In genomic region chr16:28435340-28435739, GRCh38 we compare ENCODE assay signal across 15 cellular contexts. TPM values are rescaled to one million over a fixed set of nuclear protein-coding genes. Genes with fewer than 3 reads are reported as not detected.
DNase-seq lines count a peak whose midpoint lies in the region; ATAC-seq, FAIRE-seq and TF ChIP-seq lines count a peak whose summit lies in the region.
"Not testable (repeated sequence)": the region's sequence is repeated elsewhere in the genome, so short reads cannot be mapped to it uniquely, and the experiment has no call there.
"Had no signal": no experiment of that assay in that cellular context is flagged by ENCODE, and none has a peak within 500 bp of the region (broad histone marks: within the 10 kb centered on the region; RNA-seq: fewer than 3 reads in every experiment).

No MANE protein-coding gene starts in this region.

- H3K9me3 Mint-ChIP-seq in activated CD4-positive, alpha-beta T cell treated with anti-CD3 and anti-CD28 coated beads, Interleukin-2, amount 10 ng/mL, durations not matched to agents 24 days and 14 days = not testable (repeated sequence)

- H3K9ac ChIP-seq in kidney (ENCODE audit: low read length in 2 of 2) = not testable (repeated sequence)

- not testable (repeated sequence) for H3K36me3 ChIP-seq in esophagus muscularis mucosa; kidney (ENCODE audit: control insufficient read depth in 1 of 2, insufficient read depth in 2 of 2, low read length in 2 of 2); lower lobe of right lung; vagina

- not testable (repeated sequence) for TF ChIP-seq EP300 in esophagus muscularis mucosa (IDR thresholded peaks at IDR 0.05)

- not testable (repeated sequence) for H3K4me1 Mint-ChIP-seq in activated CD4-positive, alpha-beta T cell treated with anti-CD3 and anti-CD28 coated beads, Interleukin-2, amount 10 ng/mL, durations not matched to agents 24 days and 14 days

- WGBS in esophagus muscularis mucosa = no CpG with 5 or more reads among the region's 29 CpGs

- not testable (repeated sequence) for H3K27me3 Mint-ChIP-seq in activated CD4-positive, alpha-beta T cell treated with anti-CD3 and anti-CD28 coated beads, Interleukin-2, amount 10 ng/mL, durations not matched to agents 24 days and 14 days

- not testable (repeated sequence) for H3K9me3 ChIP-seq in esophagus muscularis mucosa; kidney (ENCODE audit: control insufficient read depth in 1 of 2, low read length in 2 of 2); lower lobe of right lung; vagina

- DNase-seq in Daoy (ENCODE audit: low read depth) = peak; percentile 0
- peak; percentile 34 for DNase-seq in activated CD4-positive, alpha-beta T cell treated with anti-CD3 and anti-CD28 coated beads, Interleukin-2, amount 10 ng/mL, durations not matched to agents 24 days and 14 days
- DNase-seq in esophagus muscularis mucosa (ENCODE audit: extremely low spot score) = peak; percentile 17
- DNase-seq in kidney = peak; percentile 29
- peak; percentile 36 for DNase-seq in lower lobe of right lung
- DNase-seq in posterior vena cava (ENCODE audit: low spot score) = peak; percentile 42
- peak; percentile 1 to 9 for DNase-seq in vagina (ENCODE audit: extremely low spot score in 2 of 2)

- H3K27ac Mint-ChIP-seq in activated CD4-positive, alpha-beta T cell treated with anti-CD3 and anti-CD28 coated beads, Interleukin-2, amount 10 ng/mL, durations not matched to agents 24 days and 14 days = not testable (repeated sequence)

- intact Hi-C loops in activated CD4-positive, alpha-beta T cell treated with anti-CD3 and anti-CD28 coated beads, Interleukin-2, amount 10 ng/mL, durations not matched to agents 24 days and 14 days (cut with micrococcal nuclease); esophagus muscularis mucosa (cut with DNase I); kidney (cut with DNase I); lower lobe of right lung (cut with DNase I); posterior vena cava (cut with DNase I); vagina (cut with DNase I): not testable (repeated sequence)

- not testable (repeated sequence) for H3K27ac ChIP-seq in esophagus muscularis mucosa (replicated peaks in 1 of 4); kidney (ENCODE audit: low read depth in 2 of 2, low read length in 2 of 2); lower lobe of right lung; vagina

- ATAC-seq in lower lobe of right lung = not testable (repeated sequence)

- not testable (repeated sequence) for H3K4me3 ChIP-seq in esophagus muscularis mucosa; kidney (ENCODE audit: low read length in 2 of 2); lower lobe of right lung; vagina

- not testable (repeated sequence) for TF ChIP-seq POLR2A in esophagus muscularis mucosa (IDR thresholded peaks at IDR 0.05; ENCODE audit: low read depth); vagina (IDR thresholded peaks at IDR 0.05)

- not testable (repeated sequence) for H3K27me3 ChIP-seq in esophagus muscularis mucosa; lower lobe of right lung (ENCODE audit: low read depth); vagina

- not testable (repeated sequence) for H3K36me3 Mint-ChIP-seq in activated CD4-positive, alpha-beta T cell treated with anti-CD3 and anti-CD28 coated beads, Interleukin-2, amount 10 ng/mL, durations not matched to agents 24 days and 14 days (ENCODE audit: low read depth)

- FAIRE-seq in kidney (lab: Jason Lieb, UNC) = not testable (repeated sequence)

- H3K4me3 Mint-ChIP-seq in activated CD4-positive, alpha-beta T cell treated with anti-CD3 and anti-CD28 coated beads, Interleukin-2, amount 10 ng/mL, durations not matched to agents 24 days and 14 days = not testable (repeated sequence)

- not testable (repeated sequence) for H3K4me1 ChIP-seq in esophagus muscularis mucosa; kidney (ENCODE audit: control insufficient read depth in 1 of 2, insufficient read depth in 1 of 2, low read depth in 1 of 2, low read length in 2 of 2); lower lobe of right lung; vagina

- not testable (repeated sequence) for TF ChIP-seq CTCF in esophagus muscularis mucosa (IDR thresholded peaks at IDR 0.05); kidney (IDR thresholded peaks at IDR 0.05; ENCODE audit: borderline replicate concordance, extremely low read depth, insufficient read depth); lower lobe of right lung (IDR thresholded peaks at IDR 0.05); vagina (IDR thresholded peaks at IDR 0.05)

RNA-seq across cellular contexts. Expression of gene EIF3CL, which starts 31.7 kb away (rescaled TPM):
- 87.0 and 95.5 TPM in 2 replicates for total RNA-seq in Daoy (2014; rRNA removed; shearing (Covaris generic))
- 174 and 212 TPM in 2 replicates for total RNA-seq in activated CD4-positive, alpha-beta T cell treated with anti-CD3 and anti-CD28 coated beads, Interleukin-2, amount 10 ng/mL, durations not matched to agents 24 days and 14 days
- total RNA-seq in esophagus muscularis mucosa (100 to 1,000 TPM; 113 to 225 (median 116) TPM), kidney (26.7 TPM), lower lobe of right lung (17.5 TPM), posterior vena cava (10 to 100 TPM; 42.2 to 70.3 TPM), vagina (169 TPM)
- 61.0 TPM for polyA plus RNA-seq in kidney (ENCODE audit: insufficient read depth, low read depth, low replicate concordance)
- total RNA-seq: H1 had no signal

RNA-seq across cellular contexts. Expression of gene NPIPB7, which starts 36.8 kb away (rescaled TPM):
- not detected in 2 replicates for total RNA-seq in Daoy (2014; rRNA removed; shearing (Covaris generic))
- not detected in 2 replicates for total RNA-seq in activated CD4-positive, alpha-beta T cell treated with anti-CD3 and anti-CD28 coated beads, Interleukin-2, amount 10 ng/mL, durations not matched to agents 24 days and 14 days
- under 1 TPM in 1 of 4 donors, not detected in 3; 0.75 TPM for total RNA-seq in esophagus muscularis mucosa
- total RNA-seq in kidney = not detected
- polyA plus RNA-seq in kidney (ENCODE audit: insufficient read depth, low read depth, low replicate concordance) = not detected
- total RNA-seq in lower lobe of right lung = 0.44 TPM
- total RNA-seq in posterior vena cava = not detected
- total RNA-seq in vagina = not detected
- total RNA-seq: Caco-2; CD4-positive, CD25-positive, alpha-beta regulatory T cell; CD8-positive, alpha-beta T cell; GM12878; GM23248; H1; H7 had no signal
- polyA plus RNA-seq: AG04450; CD4-positive, CD25-positive, alpha-beta regulatory T cell; GM23248 had no signal

RNA-seq across cellular contexts. Expression of gene CLN3, which starts 56.5 kb away (rescaled TPM):
- 4.7 and 7.4 TPM in 2 replicates for total RNA-seq in Daoy (2014; rRNA removed; shearing (Covaris generic))
- 26.1 and 27.7 TPM in 2 replicates for total RNA-seq in activated CD4-positive, alpha-beta T cell treated with anti-CD3 and anti-CD28 coated beads, Interleukin-2, amount 10 ng/mL, durations not matched to agents 24 days and 14 days
- total RNA-seq in esophagus muscularis mucosa = 10 to 100 TPM; 10.3 to 23.3 (median 16.6) TPM
- total RNA-seq in kidney = 35.0 TPM
- 54.1 TPM for polyA plus RNA-seq in kidney (ENCODE audit: insufficient read depth, low read depth, low replicate concordance)
- total RNA-seq in lower lobe of right lung = 79.9 TPM
- total RNA-seq in posterior vena cava = 10 to 100 TPM; 15.7 to 22.8 TPM
- 22.8 TPM for total RNA-seq in vagina

RNA-seq across cellular contexts. Expression of gene APOBR, which starts 59.1 kb away (rescaled TPM):
- 0.06 TPM in 1 of 2 replicates, not detected in the other for total RNA-seq in Daoy (2014; rRNA removed; shearing (Covaris generic))
- total RNA-seq in activated CD4-positive, alpha-beta T cell treated with anti-CD3 and anti-CD28 coated beads, Interleukin-2, amount 10 ng/mL, durations not matched to agents 24 days and 14 days = 4.0 and 4.1 TPM in 2 replicates
- 1 to 10 TPM in 3 of 4 donors, under 1 TPM in 1; 0.83 to 3.5 (median 1.6) TPM for total RNA-seq in esophagus muscularis mucosa
- 3.2 TPM for total RNA-seq in kidney
- 0.45 TPM for polyA plus RNA-seq in kidney (ENCODE audit: insufficient read depth, low read depth, low replicate concordance)
- total RNA-seq in lower lobe of right lung = 29.2 TPM
- 1 to 10 TPM; 2.1 to 2.7 TPM for total RNA-seq in posterior vena cava
- 2.5 TPM for total RNA-seq in vagina
- total RNA-seq: GM23248, H1, H7 had no signal
- polyA plus RNA-seq: AG04450, GM23248, H1 had no signal
